ENCODE assay signal across 16 cellular contexts in the genomic region with DNA sequence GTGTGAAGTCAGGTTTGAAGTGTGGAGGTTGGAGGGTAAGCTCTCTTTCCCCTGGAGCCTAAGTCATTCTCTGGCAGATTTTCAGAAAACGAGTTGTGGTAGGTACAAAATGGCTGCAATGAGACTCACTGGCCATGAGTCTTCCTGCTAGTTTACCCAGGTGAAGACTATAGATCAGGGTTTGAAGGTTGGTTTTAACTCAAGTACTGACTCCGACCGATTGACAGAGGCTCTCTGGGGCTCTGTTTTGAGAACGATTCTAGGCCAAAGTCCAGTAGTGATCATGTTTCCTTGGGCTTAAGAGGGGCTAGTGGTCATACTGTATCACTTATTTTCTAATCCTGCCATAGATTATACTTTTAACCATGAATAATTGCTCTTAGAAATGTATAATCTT.
A peak's percentile ranks its signal among the peaks of the same experiment; 100 is the strongest.
DNase-seq lines count a peak whose midpoint lies in the region; ATAC-seq, FAIRE-seq and TF ChIP-seq lines count a peak whose summit lies in the region.
"Had no signal": no experiment of that assay in that cellular context is flagged by ENCODE, and none has a peak within 500 bp of the region (broad histone marks: within the 10 kb centered on the region; RNA-seq: fewer than 3 reads in every experiment).

No MANE protein-coding gene starts in this region.

- H3K27me3 ChIP-seq in HepG2 (ENCODE audit: control insufficient read depth in 1 of 2, insufficient read depth in 2 of 2, low read length in 2 of 2) (peaks cover 0 to 11% of the 10 kb centered on the region in 2 experiments; a peak in 3 of 5 replicates), right lobe of liver (no peaks in the 10 kb centered on the region), rectal smooth muscle tissue (ENCODE audit: control insufficient read depth, insufficient read depth, low read length) (no peaks in the 10 kb centered on the region)

- POLR2A ChIA-PET in HepG2 (lab: Yijun Ruan, JAX) (no interaction called here), OCI-LY7 (lab: Charles Lee) (no interaction called here)

- peaks cover 30% of the 10 kb centered on the region for H3K4me1 Mint-ChIP-seq in nephron
- H3K4me1 Mint-ChIP-seq: B cell; CD4-positive, alpha-beta memory T cell; IgD-negative memory B cell had no signal

- DNase-seq in HepG2 (ENCODE audit: low spot score) = peak; percentile 4
- no peak for DNase-seq in right lobe of liver
- DNase-seq in OCI-LY7 (ENCODE audit: low spot score) = no peak
- DNase-seq in SKM-1 treated with dmso at 0.1 percent for 144 hours (lab: John Stamatoyannopoulos, UW; ENCODE audit: unreplicated experiment) = no peak
- DNase-seq in CD1c-positive myeloid dendritic cell (ENCODE audit: extremely low spot score) = no peak
- DNase-seq: C1 segment of cervical spinal cord; CD4-positive, alpha-beta memory T cell; DND-41; GDM1; H7 had no signal

- H3K4me3 Mint-ChIP-seq in nephron = no peak overlapping the region
- H3K4me3 Mint-ChIP-seq: B cell; CD4-positive, alpha-beta memory T cell had no signal

- FAIRE-seq in HepG2 (lab: Jason Lieb, UNC) = no peak
- FAIRE-seq: A204.1, GM12892 had no signal

- intact Hi-C loops in HepG2 (cut with micrococcal nuclease; ENCODE audit: unreplicated experiment) (no loop called here), right lobe of liver (cut with DNase I) (no loop called here), OCI-LY7 (cut with micrococcal nuclease; ENCODE audit: unreplicated experiment) (no loop called here)

- TF ChIP-seq RAD21 in HepG2 (CRISPR knock-in tag; IDR thresholded peaks at IDR 0.05) = no peak

- peak overlapping the region in 2 of 3 experiments; percentile 7 to 72 for H3K27ac Mint-ChIP-seq in nephron
- H3K27ac Mint-ChIP-seq: B cell; CD4-positive, alpha-beta memory T cell; IgD-negative memory B cell had no signal

- H2AFZ ChIP-seq in HepG2 (ENCODE audit: low read length) = peak overlapping the region; percentile 91
- H2AFZ ChIP-seq in OCI-LY7 (ENCODE audit: low read length) = no peak overlapping the region

- H3K79me2 ChIP-seq in HepG2 (ENCODE audit: insufficient read depth, low read length) (no peaks in the 10 kb centered on the region), OCI-LY7 (ENCODE audit: insufficient read depth, low read depth, low read length) (no peaks in the 10 kb centered on the region)

- H3K9me2 ChIP-seq in OCI-LY7 (ENCODE audit: insufficient read depth, low read length) = no peaks in the 10 kb centered on the region

- TF ChIP-seq CTCF in HepG2 (CRISPR knock-in tag; IDR thresholded peaks at IDR 0.05) (no peak), right lobe of liver (IDR thresholded peaks at IDR 0.05) (no peak), nephron (IDR thresholded peaks at IDR 0.05; ENCODE audit: unreplicated experiment in 3 of 3) (no peak), OCI-LY7 (conservative IDR thresholded peaks at IDR 0.05; ENCODE audit: low read length) (no peak)

- no peaks in the 10 kb centered on the region for H3K36me3 Mint-ChIP-seq in nephron (ENCODE audit: low read depth)
- H3K36me3 Mint-ChIP-seq: CD4-positive, alpha-beta memory T cell; IgD-negative memory B cell had no signal

- 0% methylated on average over 4 of the region's 4 CpGs for WGBS in HepG2 (ENCODE audit: low lambda C conversion rate)
- 41% methylated on average over 2 of the region's 4 CpGs for WGBS in right lobe of liver (ENCODE audit: insufficient coverage, low coverage, low lambda C conversion rate, missing lambda C conversion rate)

- no peaks in the 10 kb centered on the region for H3K27me3 Mint-ChIP-seq in nephron (ENCODE audit: low read depth)
- H3K27me3 Mint-ChIP-seq: CD4-positive, alpha-beta memory T cell; IgD-negative memory B cell had no signal

- ATAC-seq in HepG2 = peak; percentile 64
- ATAC-seq in right lobe of liver = no peak

- H3K4me3 ChIP-seq in HepG2 (replicated peaks in 1 of 3; ENCODE audit: insufficient read depth in 1 of 3, low read depth in 2 of 3, low read length in 3 of 3) = peak overlapping the region; percentile 11 to 53 (median 33); a peak in 4 of 6 replicates
- H3K4me3 ChIP-seq in right lobe of liver = no peak overlapping the region
- no peak overlapping the region for H3K4me3 ChIP-seq in rectal smooth muscle tissue (ENCODE audit: low read length)
- H3K4me3 ChIP-seq in OCI-LY7 (ENCODE audit: low read depth, low read length, poor library complexity, severe bottlenecking) = no peak overlapping the region

- H3K4me2 ChIP-seq in HepG2 (ENCODE audit: low read depth, low read length) (peak overlapping the region; percentile 85), OCI-LY7 (ENCODE audit: low read length) (no peak overlapping the region)

- BruUV-seq in HepG2 (replicated peaks; lab: Mats Ljungman, UMichigan) (no TSS peak), OCI-LY7 (replicated peaks; lab: Mats Ljungman, UMichigan) (no TSS peak)

- H3K4me1 ChIP-seq in HepG2 (ENCODE audit: insufficient read depth, low read length) = peaks cover 42% of the 10 kb centered on the region
- H3K4me1 ChIP-seq in right lobe of liver = no peaks in the 10 kb centered on the region
- H3K4me1 ChIP-seq in rectal smooth muscle tissue (ENCODE audit: control insufficient read depth, insufficient read depth, low read length) = no peaks in the 10 kb centered on the region
- no peaks in the 10 kb centered on the region for H3K4me1 ChIP-seq in OCI-LY7 (ENCODE audit: insufficient read depth, low read length, poor library complexity, severe bottlenecking)

- in situ Hi-C loops in HepG2 (cut with HindIII; ENCODE audit: extremely low pct_ligation_motif_present, low pct_unique_long_range_greater_than_20kb) = no loop called here

- no peaks in the 10 kb centered on the region for H3K9me3 Mint-ChIP-seq in nephron

- H3K9ac ChIP-seq in HepG2 (ENCODE audit: insufficient read depth, low read depth, low read length) (no peak overlapping the region), rectal smooth muscle tissue (ENCODE audit: low read length) (no peak overlapping the region)

- TF ChIP-seq POLR2A in HepG2 (IDR thresholded peaks at IDR 0.05; ENCODE audit: insufficient read depth in 1 of 2, low read depth in 2 of 2, low read length in 2 of 2) (no peak), right lobe of liver (IDR thresholded peaks at IDR 0.05) (no peak)

- H3K27ac ChIP-seq in HepG2 (ENCODE audit: extremely low read length, insufficient read depth, low read length) (no peak overlapping the region), right lobe of liver (no peak overlapping the region), rectal smooth muscle tissue (ENCODE audit: low read depth, low read length) (peak overlapping the region; percentile 8), OCI-LY7 (ENCODE audit: low read depth, low read length, poor library complexity, severe bottlenecking) (no peak overlapping the region)

- H3K36me3 ChIP-seq in HepG2 (replicated peaks in 1 of 2; ENCODE audit: control insufficient read depth in 1 of 2, insufficient read depth in 2 of 2, low read length in 2 of 2) = no peaks in the 10 kb centered on the region
- no peaks in the 10 kb centered on the region for H3K36me3 ChIP-seq in right lobe of liver
- no peaks in the 10 kb centered on the region for H3K36me3 ChIP-seq in rectal smooth muscle tissue (ENCODE audit: control insufficient read depth, insufficient read depth, low read length)
- no peaks in the 10 kb centered on the region for H3K36me3 ChIP-seq in OCI-LY7 (ENCODE audit: insufficient read depth, low read length)

- TF ChIP-seq EP300 in HepG2 (IDR thresholded peaks at IDR 0.05; ENCODE audit: low read depth in 2 of 2, low read length in 2 of 2) = no peak
- no peak for TF ChIP-seq EP300 in HepG2 (CRISPR knock-in tag; IDR thresholded peaks at IDR 0.05; ENCODE audit: borderline replicate concordance)

- H4K20me1 ChIP-seq in HepG2 (ENCODE audit: insufficient read depth, low read length) (no peaks in the 10 kb centered on the region), OCI-LY7 (ENCODE audit: insufficient read depth, low read length) (no peaks in the 10 kb centered on the region)

- H3K9me3 ChIP-seq in HepG2 (ENCODE audit: low read length) (no peaks in the 10 kb centered on the region), right lobe of liver (no peaks in the 10 kb centered on the region), OCI-LY7 (ENCODE audit: low read length) (no peaks in the 10 kb centered on the region)

- CTCF ChIA-PET in HepG2 (lab: Yijun Ruan, JAX; ENCODE audit: low intra/inter-chr PET ratio, low total read pairs) (no interaction called here), OCI-LY7 (lab: Charles Lee; ENCODE audit: unreplicated experiment) (no interaction called here)

TF ChIP-seq in HepG2, 621 proteins besides CTCF, POLR2A, EP300 and RAD21 (continues in another document):
- TF ChIP-seq SNAI1 (CRISPR knock-in tag; IDR thresholded peaks at IDR 0.05; ENCODE audit: borderline replicate concordance) = no peak
- TF ChIP-seq AKAP8 (CRISPR knock-in tag; IDR thresholded peaks at IDR 0.05) = no peak
- peak; percentile 82; the same call in 1 of the 2 replicates for TF ChIP-seq SIX1 (CRISPR knock-in tag; IDR thresholded peaks at IDR 0.05; ENCODE audit: borderline replicate concordance)
- TF ChIP-seq HNF4A (CRISPR knock-in tag; IDR thresholded peaks at IDR 0.05) = peak; percentile 46
- no peak for TF ChIP-seq ZNF326 (CRISPR knock-in tag; IDR thresholded peaks at IDR 0.05; ENCODE audit: borderline replicate concordance)
- TF ChIP-seq CBX2 (IDR thresholded peaks at IDR 0.05; ENCODE audit: low read depth, low read length) = no peak
- TF ChIP-seq CBX2 (CRISPR knock-in tag; IDR thresholded peaks at IDR 0.05; ENCODE audit: low read depth) = no peak
- no peak for TF ChIP-seq NFKB2 (CRISPR knock-in tag; IDR thresholded peaks at IDR 0.05; ENCODE audit: borderline replicate concordance)
- TF ChIP-seq, protein P1, sequence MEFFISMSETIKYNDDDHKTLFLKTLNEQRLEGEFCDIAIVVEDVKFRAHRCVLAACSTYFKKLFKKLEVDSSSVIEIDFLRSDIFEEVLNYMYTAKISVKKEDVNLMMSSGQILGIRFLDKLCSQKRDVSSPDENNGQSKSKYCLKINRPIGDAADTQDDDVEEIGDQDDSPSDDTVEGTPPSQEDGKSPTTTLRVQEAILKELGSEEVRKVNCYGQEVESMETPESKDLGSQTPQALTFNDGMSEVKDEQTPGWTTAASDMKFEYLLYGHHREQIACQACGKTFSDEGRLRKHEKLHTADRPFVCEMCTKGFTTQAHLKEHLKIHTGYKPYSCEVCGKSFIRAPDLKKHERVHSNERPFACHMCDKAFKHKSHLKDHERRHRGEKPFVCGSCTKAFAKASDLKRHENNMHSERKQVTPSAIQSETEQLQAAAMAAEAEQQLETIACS (CRISPR knock-in tag; IDR thresholded peaks at IDR 0.05) = no peak
- TF ChIP-seq SP140L (CRISPR knock-in tag; IDR thresholded peaks at IDR 0.05; ENCODE audit: borderline replicate concordance) = no peak
- TF ChIP-seq POGZ (CRISPR knock-in tag; IDR thresholded peaks at IDR 0.05) = 0 out of 2 replicates have a peak, but pooled peaks have one; percentile 19
- TF ChIP-seq REPIN1 (CRISPR knock-in tag; IDR thresholded peaks at IDR 0.05; ENCODE audit: borderline replicate concordance, low read depth) = no peak

Comparison
In these comparisons a context has a peak if more than half of its experiments do, and no peak if none do; other contexts are left out.
1. H3K4me3 ChIP-seq: peak in HepG2 (3 of 3); none in right lobe of liver (0 of 3), rectal smooth muscle tissue (single experiment) and OCI-LY7 (single experiment).